ENCODE assay signal across 15 cellular contexts in the genomic region with DNA sequence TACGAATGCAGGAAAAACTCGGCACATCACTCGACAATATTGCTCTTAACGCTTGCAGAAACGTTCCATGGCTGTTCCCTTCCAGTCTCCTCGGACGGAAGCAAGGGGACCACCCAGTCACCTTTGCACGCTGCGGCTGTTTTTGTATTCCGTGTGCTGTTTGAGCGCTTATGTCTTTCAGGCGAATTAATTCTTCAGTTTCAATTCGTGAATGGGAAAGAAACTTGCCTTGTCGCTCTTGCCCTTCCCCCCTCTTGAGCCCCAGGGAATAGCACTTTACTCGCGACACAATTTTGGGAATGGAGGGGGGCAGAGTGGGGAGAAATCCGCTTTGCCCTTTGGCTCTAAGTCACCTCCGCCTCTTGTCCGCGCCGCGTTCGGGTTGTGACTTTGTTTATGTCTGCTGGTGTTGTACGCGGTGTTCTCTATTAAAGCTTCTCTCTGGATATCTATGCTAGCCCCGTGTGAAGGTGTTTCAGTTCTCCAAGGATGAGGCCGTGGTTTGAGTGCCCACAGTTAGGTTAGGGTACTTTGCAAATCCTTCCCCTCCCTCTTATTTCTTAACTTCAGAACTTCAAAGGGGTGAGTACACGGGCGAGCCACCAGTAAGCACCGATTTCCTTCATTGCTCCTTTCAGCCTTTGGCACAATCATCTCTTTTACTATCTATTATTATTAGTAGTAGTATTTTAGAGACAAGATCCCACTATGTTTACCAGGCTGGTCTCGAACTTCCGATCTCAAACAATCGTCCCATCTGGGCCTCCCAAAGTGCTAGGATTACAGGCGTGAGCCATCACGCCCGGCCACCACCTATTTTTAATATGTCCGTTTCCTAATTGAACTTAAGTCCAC. TPM values are rescaled to one million over a fixed set of nuclear protein-coding genes. Genes with fewer than 3 reads are reported as not detected.
DNase-seq lines count a peak whose midpoint lies in the region; ATAC-seq and TF ChIP-seq lines count a peak whose summit lies in the region.
"Had no signal": no experiment of that assay in that cellular context is flagged by ENCODE, and none has a peak within 500 bp of the region (broad histone marks: within the 10 kb centered on the region; RNA-seq: fewer than 3 reads in every experiment).

No MANE protein-coding gene starts in this region.

- no peak overlapping the region for H3K27ac ChIP-seq in sigmoid colon
- H3K27ac ChIP-seq: heart left ventricle, prostate gland, stomach had no signal

- H3K4me3 Mint-ChIP-seq in activated T-cell treated with anti-CD3 and anti-CD28 coated beads, Interleukin-2, amount 50 U/mL, for 72 hours = peak overlapping the region; percentile 55 to 68
- H3K4me3 Mint-ChIP-seq in activated T-cell treated with anti-CD3 and anti-CD28 coated beads, Interleukin-2, amount 50 U/mL, for 4 hours = no peak overlapping the region
- H3K4me3 Mint-ChIP-seq in WTC11 (peak overlapping the region; percentile 65), glutamatergic neuron (ENCODE audit: unreplicated experiment) (peak overlapping the region; percentile 13)
- peak overlapping the region; percentile 7 for H3K4me3 Mint-ChIP-seq in stimulated activated memory B cell treated with anti-CD40 and anti-IgM and Interleukin-4, amounts not matched to agents 10 μg/mL and 1 μg/mL and 100 μg/mL, for 72 hours

- H3K4me1 Mint-ChIP-seq in activated T-cell treated with anti-CD3 and anti-CD28 coated beads, Interleukin-2, amount 50 U/mL, for 72 hours (ENCODE audit: low read depth) = peaks cover 31% of the 10 kb centered on the region
- H3K4me1 Mint-ChIP-seq in activated T-cell treated with anti-CD3 and anti-CD28 coated beads, Interleukin-2, amount 50 U/mL, for 4 hours (ENCODE audit: low read depth) = peaks cover 35% of the 10 kb centered on the region
- peaks cover 66% of the 10 kb centered on the region for H3K4me1 Mint-ChIP-seq in WTC11
- peaks cover 7% of the 10 kb centered on the region for H3K4me1 Mint-ChIP-seq in glutamatergic neuron (ENCODE audit: low read depth, unreplicated experiment)
- H3K4me1 Mint-ChIP-seq in stimulated activated memory B cell treated with anti-CD40 and anti-IgM and Interleukin-4, amounts not matched to agents 10 μg/mL and 1 μg/mL and 100 μg/mL, for 72 hours = peaks cover 17% of the 10 kb centered on the region

- H3K4me1 ChIP-seq in HAP-1 = no peaks in the 10 kb centered on the region
- peaks cover 0 to 45% (median 41%) of the 10 kb centered on the region in 4 donors for H3K4me1 ChIP-seq in sigmoid colon

- intact Hi-C loops in sigmoid colon (cut with DNase I) = no loop called here

- TF ChIP-seq EP300 in sigmoid colon (IDR thresholded peaks at IDR 0.05) = no peak

- ATAC-seq in activated T-cell treated with anti-CD3 and anti-CD28 coated beads, Interleukin-2, amount 50 U/mL, for 72 hours (replicated peaks in 1 of 2) = no peak
- no peak for ATAC-seq in activated T-cell treated with anti-CD3 and anti-CD28 coated beads, Interleukin-2, amount 50 U/mL, for 4 hours
- no peak for ATAC-seq in WTC11
- ATAC-seq in stimulated activated memory B cell treated with anti-CD40 and anti-IgM and Interleukin-4, amounts not matched to agents 10 μg/mL and 1 μg/mL and 100 μg/mL, for 72 hours = no peak
- ATAC-seq: heart left ventricle had no signal

- CTCF ChIA-PET in WTC11 (lab: Charles Lee) = interaction anchor here (1.1 to 2.0 kb wide), 3 partner anchors 25 to 145 kb away, joined by 4 to 11 read pairs (median 6); no protein-coding TSS in a partner anchor

- WGBS in sigmoid colon, 2 donors = 7 to 8% methylated on average over 37 of the region's 37 CpGs

- H3K9me3 ChIP-seq in HAP-1 (no peaks in the 10 kb centered on the region), sigmoid colon (no peaks in the 10 kb centered on the region)
- H3K9me3 ChIP-seq: heart left ventricle, prostate gland had no signal

- H3K9me3 Mint-ChIP-seq in activated T-cell treated with anti-CD3 and anti-CD28 coated beads, Interleukin-2, amount 50 U/mL, for 72 hours = no peaks in the 10 kb centered on the region
- H3K9me3 Mint-ChIP-seq in activated T-cell treated with anti-CD3 and anti-CD28 coated beads, Interleukin-2, amount 50 U/mL, for 4 hours = no peaks in the 10 kb centered on the region
- H3K9me3 Mint-ChIP-seq in WTC11 = no peaks in the 10 kb centered on the region
- peaks cover 8% of the 10 kb centered on the region for H3K9me3 Mint-ChIP-seq in glutamatergic neuron (ENCODE audit: unreplicated experiment)
- H3K9me3 Mint-ChIP-seq in stimulated activated memory B cell treated with anti-CD40 and anti-IgM and Interleukin-4, amounts not matched to agents 10 μg/mL and 1 μg/mL and 100 μg/mL, for 72 hours = peaks cover 5% of the 10 kb centered on the region

- H3K36me3 ChIP-seq in HAP-1 (replicated peaks) (no peaks in the 10 kb centered on the region), sigmoid colon (no peaks in the 10 kb centered on the region)
- H3K36me3 ChIP-seq: heart left ventricle, prostate gland, stomach had no signal

- TF ChIP-seq CTCF in WTC11 (IDR thresholded peaks at IDR 0.05) = no peak
- TF ChIP-seq CTCF in glutamatergic neuron (IDR thresholded peaks at IDR 0.05; ENCODE audit: partially characterized antibody, unreplicated experiment) = no peak
- no peak for TF ChIP-seq CTCF in sigmoid colon (IDR thresholded peaks at IDR 0.05)

- H3K36me3 Mint-ChIP-seq in activated T-cell treated with anti-CD3 and anti-CD28 coated beads, Interleukin-2, amount 50 U/mL, for 72 hours (ENCODE audit: insufficient read depth in 2 of 2) = peaks cover 0 to 1% of the 10 kb centered on the region in 2 donors
- H3K36me3 Mint-ChIP-seq in activated T-cell treated with anti-CD3 and anti-CD28 coated beads, Interleukin-2, amount 50 U/mL, for 4 hours (ENCODE audit: insufficient read depth) = no peaks in the 10 kb centered on the region
- no peaks in the 10 kb centered on the region; the same call in 1 of the 2 replicates for H3K36me3 Mint-ChIP-seq in WTC11
- H3K36me3 Mint-ChIP-seq in glutamatergic neuron (ENCODE audit: unreplicated experiment) = no peaks in the 10 kb centered on the region
- H3K36me3 Mint-ChIP-seq in stimulated activated memory B cell treated with anti-CD40 and anti-IgM and Interleukin-4, amounts not matched to agents 10 μg/mL and 1 μg/mL and 100 μg/mL, for 72 hours = peaks cover 4% of the 10 kb centered on the region

- peaks cover 80% of the 10 kb centered on the region for H3K27me3 Mint-ChIP-seq in activated T-cell treated with anti-CD3 and anti-CD28 coated beads, Interleukin-2, amount 50 U/mL, for 72 hours (ENCODE audit: low read depth)
- H3K27me3 Mint-ChIP-seq in activated T-cell treated with anti-CD3 and anti-CD28 coated beads, Interleukin-2, amount 50 U/mL, for 4 hours (ENCODE audit: low read depth) = peaks cover 75% of the 10 kb centered on the region
- H3K27me3 Mint-ChIP-seq in WTC11 (ENCODE audit: low read depth) (peaks cover 88% of the 10 kb centered on the region), glutamatergic neuron (ENCODE audit: unreplicated experiment) (peaks cover 35% of the 10 kb centered on the region)
- peaks cover 89% of the 10 kb centered on the region for H3K27me3 Mint-ChIP-seq in stimulated activated memory B cell treated with anti-CD40 and anti-IgM and Interleukin-4, amounts not matched to agents 10 μg/mL and 1 μg/mL and 100 μg/mL, for 72 hours

- POLR2A ChIA-PET in WTC11 (lab: Charles Lee) = interaction anchor here (0.7 kb wide), 1 partner anchor 10 kb away, joined by 3 read pairs; no protein-coding TSS in a partner anchor

- TF ChIP-seq POLR2A in sigmoid colon (IDR thresholded peaks at IDR 0.05) = no peak

- H3K27ac Mint-ChIP-seq in activated T-cell treated with anti-CD3 and anti-CD28 coated beads, Interleukin-2, amount 50 U/mL, for 72 hours = peak overlapping the region; percentile 68
- no peak overlapping the region for H3K27ac Mint-ChIP-seq in WTC11
- no peak overlapping the region for H3K27ac Mint-ChIP-seq in glutamatergic neuron (ENCODE audit: unreplicated experiment)
- H3K27ac Mint-ChIP-seq in stimulated activated memory B cell treated with anti-CD40 and anti-IgM and Interleukin-4, amounts not matched to agents 10 μg/mL and 1 μg/mL and 100 μg/mL, for 72 hours = no peak overlapping the region

- DNase-seq in activated T-cell treated with anti-CD3 and anti-CD28 coated beads, Interleukin-2, amount 50 U/mL, for 72 hours = no peak
- DNase-seq in activated T-cell treated with anti-CD3 and anti-CD28 coated beads, Interleukin-2, amount 50 U/mL, for 4 hours = no peak
- DNase-seq in WTC11 (ENCODE audit: low spot score) = no peak
- DNase-seq in glutamatergic neuron = no peak
- DNase-seq in HAP-1 (ENCODE audit: low spot score in 2 of 2) = no peak
- DNase-seq in SW 1271 (lab: John Stamatoyannopoulos, UW) = no peak
- no peak for DNase-seq in sigmoid colon
- DNase-seq: amniotic stem cell; effector memory CD4-positive, alpha-beta T cell; heart left ventricle; NCI-H2081; stomach had no signal

- H3K4me3 ChIP-seq in HAP-1 (no peak overlapping the region), sigmoid colon (no peak overlapping the region)
- H3K4me3 ChIP-seq: prostate gland, stomach had no signal

- in situ Hi-C loops in HAP-1 (cut with MboI; ENCODE audit: low sequenced_read_pairs) = no loop called here

- H3K27me3 ChIP-seq in HAP-1 (ENCODE audit: low read depth) (peaks cover 67% of the 10 kb centered on the region), sigmoid colon (peaks cover 56 to 98% (median 77%) of the 10 kb centered on the region in 3 donors)

TF ChIP-seq in WTC11, 78 proteins besides CTCF, POLR2A, EP300 and RAD21:
- 0 out of 2 replicates have a peak, but pooled peaks have one; percentile 7 for TF ChIP-seq KAT7 (CRISPR knock-in tag; IDR thresholded peaks at IDR 0.05; ENCODE audit: borderline replicate concordance)
- TF ChIP-seq, protein P1, sequence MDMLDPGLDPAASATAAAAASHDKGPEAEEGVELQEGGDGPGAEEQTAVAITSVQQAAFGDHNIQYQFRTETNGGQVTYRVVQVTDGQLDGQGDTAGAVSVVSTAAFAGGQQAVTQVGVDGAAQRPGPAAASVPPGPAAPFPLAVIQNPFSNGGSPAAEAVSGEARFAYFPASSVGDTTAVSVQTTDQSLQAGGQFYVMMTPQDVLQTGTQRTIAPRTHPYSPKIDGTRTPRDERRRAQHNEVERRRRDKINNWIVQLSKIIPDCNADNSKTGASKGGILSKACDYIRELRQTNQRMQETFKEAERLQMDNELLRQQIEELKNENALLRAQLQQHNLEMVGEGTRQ (CRISPR knock-in tag; IDR thresholded peaks at IDR 0.05) = no peak
TF ChIP-seq in WTC11: peak in this region for 1.

RNA-seq across cellular contexts. Expression of a gene that starts 2.7 kb away (rescaled TPM):
- total RNA-seq in activated T-cell treated with anti-CD3 and anti-CD28 coated beads, Interleukin-2, amount 50 U/mL, for 72 hours = not detected
- not detected for total RNA-seq in activated T-cell treated with anti-CD3 and anti-CD28 coated beads, Interleukin-2, amount 50 U/mL, for 4 hours
- 0.22 to 0.50 TPM in 2 of 3 replicates, not detected in the other for total RNA-seq in WTC11 (2021)
- total RNA-seq in glutamatergic neuron (ENCODE audit: unreplicated experiment) = not detected
- total RNA-seq in sigmoid colon = not detected
- polyA plus RNA-seq in sigmoid colon = not detected
- total RNA-seq: heart left ventricle, lung microvascular endothelial cell, prostate gland, stomach had no signal
- polyA plus RNA-seq: heart left ventricle, stomach had no signal
